ENCODE assay signal across 21 cellular contexts in the genomic region with DNA sequence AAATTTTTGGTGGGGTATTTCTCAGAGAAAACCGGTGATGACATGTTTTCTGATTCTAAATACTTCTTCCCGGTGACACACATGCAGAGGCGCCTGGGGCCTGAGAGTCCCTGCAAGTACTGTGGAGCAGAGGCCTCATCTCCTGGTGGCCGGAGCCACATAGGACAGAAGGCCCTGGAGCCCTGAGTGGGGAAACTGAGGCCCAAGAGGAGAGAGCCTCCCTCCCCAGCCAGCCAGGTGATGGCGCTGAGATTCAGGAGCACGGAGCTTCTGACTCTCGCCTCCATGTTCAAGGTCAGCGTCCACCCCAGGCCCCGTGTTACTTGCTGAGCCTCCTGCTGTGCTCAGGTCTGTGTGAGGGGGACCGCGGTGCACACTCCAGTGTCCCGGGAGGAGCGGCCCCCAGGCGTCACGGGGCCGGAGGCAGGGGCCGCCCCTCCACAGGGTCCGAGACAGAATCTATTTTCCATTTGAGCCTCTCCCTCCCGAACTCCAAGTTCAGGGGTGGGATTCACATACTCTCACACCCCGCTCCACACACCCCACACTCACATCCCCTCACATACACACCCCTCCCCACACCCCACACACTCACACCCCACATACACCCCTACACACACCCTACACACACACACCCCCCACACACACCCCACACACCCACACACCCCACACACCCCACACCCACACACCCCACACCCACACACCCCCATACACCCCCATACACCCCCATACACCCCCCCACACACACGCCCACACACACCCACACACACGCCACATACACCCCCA. TPM values are rescaled to one million over a fixed set of nuclear protein-coding genes. Genes with fewer than 3 reads are reported as not detected.
A peak's percentile ranks its signal among the peaks of the same experiment; 100 is the strongest.
DNase-seq lines count a peak whose midpoint lies in the region; ATAC-seq and TF ChIP-seq lines count a peak whose summit lies in the region.
"Had no signal": no experiment of that assay in that cellular context is flagged by ENCODE, and none has a peak within 500 bp of the region (broad histone marks: within the 10 kb centered on the region; RNA-seq: fewer than 3 reads in every experiment).

No MANE protein-coding gene starts in this region.

- intact Hi-C loops in left ventricle myocardium inferior (cut with micrococcal nuclease), result no loop called here
- intact Hi-C loops in psoas muscle (cut with DNase I), result no loop called here

- no peaks in the 10 kb centered on the region for H3K27me3 ChIP-seq in BE2C
- no peaks in the 10 kb centered on the region for H3K27me3 ChIP-seq in left ventricle myocardium inferior (ENCODE audit: low read depth)
- H3K27me3 ChIP-seq in psoas muscle (ENCODE audit: insufficient read depth in 3 of 3, low read length in 2 of 3), result no peaks in the 10 kb centered on the region
- no peaks in the 10 kb centered on the region for H3K27me3 ChIP-seq in MG63
- H3K27me3 ChIP-seq: esophagus squamous epithelium, heart right ventricle had no signal

- H3K4me3 ChIP-seq in BE2C (ENCODE audit: low read depth, low read length) (no peak overlapping the region), left ventricle myocardium inferior (no peak overlapping the region), psoas muscle (no peak overlapping the region), MG63 (no peak overlapping the region)
- H3K4me3 ChIP-seq: esophagus squamous epithelium, GM12878, heart right ventricle had no signal

- DNase-seq in BE2C (peak; percentile 9), left ventricle myocardium inferior (peak; percentile 13), psoas muscle (peak; percentile 7 to 44), NK-92 (lab: John Stamatoyannopoulos, UW; ENCODE audit: unreplicated experiment) (no peak), MV-4-11 (lab: John Stamatoyannopoulos, UW) (no peak), MG63 (no peak), NCI-H2081 treated with DMSO at 0.1 percent for 48 hours (lab: John Stamatoyannopoulos, UW) (no peak)
- DNase-seq: activated naive CD4-positive, alpha-beta T cell; Calu3; esophagus squamous epithelium; Karpas-422; kidney glomerular epithelial cell; NCI-H1417; NCI-H226; NK-92 treated with Interleukin-12 subunit alpha and Interleukin-12 subunit beta, amount 100 ng/mL, for 24 hours; SHP77; T-helper 2 cell had no signal

- H3K27ac ChIP-seq in VCaP (peak overlapping the region; percentile 18; the same call in 1 of the 2 replicates), left ventricle myocardium inferior (replicated peaks) (peak overlapping the region; percentile 76), psoas muscle (no peak overlapping the region)

- ATAC-seq in psoas muscle, result no peak
- ATAC-seq: activated CD4-positive, CD25-positive, alpha-beta regulatory T cell treated with anti-CD3 and anti-CD28 coated beads, Interleukin-2, amount 50 U/mL, for 24 hours; GM12878 had no signal

- H3K36me3 ChIP-seq in BE2C, result peaks cover 6% of the 10 kb centered on the region
- H3K36me3 ChIP-seq in left ventricle myocardium inferior, result no peaks in the 10 kb centered on the region
- no peaks in the 10 kb centered on the region for H3K36me3 ChIP-seq in psoas muscle (ENCODE audit: insufficient read depth in 1 of 2, low read depth in 1 of 2)
- peaks cover 4% of the 10 kb centered on the region; the same call in 1 of the 2 replicates for H3K36me3 ChIP-seq in MG63
- H3K36me3 ChIP-seq: esophagus squamous epithelium, heart right ventricle had no signal

- 90 to 93% (median 93%) methylated on average over 20 of the region's 22 CpGs for WGBS in psoas muscle, 3 donors

- H3K4me1 ChIP-seq in BE2C (peaks cover 55% of the 10 kb centered on the region), left ventricle myocardium inferior (peaks cover 39% of the 10 kb centered on the region), psoas muscle (no peaks in the 10 kb centered on the region)

- no peaks in the 10 kb centered on the region for H3K9me3 ChIP-seq in BE2C
- no peaks in the 10 kb centered on the region for H3K9me3 ChIP-seq in left ventricle myocardium inferior (replicated peaks)
- no peaks in the 10 kb centered on the region for H3K9me3 ChIP-seq in psoas muscle
- no peaks in the 10 kb centered on the region for H3K9me3 ChIP-seq in MG63
- H3K9me3 ChIP-seq: esophagus squamous epithelium, heart right ventricle had no signal

- TF ChIP-seq CTCF in BE2C (IDR thresholded peaks at IDR 0.05; ENCODE audit: low read depth, low read length) (no peak), VCaP (conservative IDR thresholded peaks at IDR 0.05) (0 out of 2 replicates have a peak, but pooled peaks have one; percentile 14), left ventricle myocardium inferior (IDR thresholded peaks at IDR 0.05; ENCODE audit: borderline replicate concordance) (no peak), psoas muscle (IDR thresholded peaks at IDR 0.05) (no peak)

RNA-seq across cellular contexts. Expression of a gene that starts 43.8 kb away (rescaled TPM):
- polyA plus RNA-seq in BE2C (2012; ENCODE audit: insufficient read depth, insufficient read length, low read depth), result 105 TPM
- total RNA-seq in left ventricle myocardium inferior (70.7 TPM), psoas muscle (10 to 100 TPM; 26.3 to 58.0 (median 32.5) TPM)
- 10 to 100 TPM; 20.2 to 69.2 (median 26.7) TPM for polyA plus RNA-seq in psoas muscle
- total RNA-seq in MG63 (2014; rRNA removed; shearing (Covaris generic); ENCODE audit: low replicate concordance), result 27.8 and 55.6 TPM in 2 replicates

Comparison
In these comparisons a context has a peak if more than half of its experiments do, and no peak if none do; other contexts are left out.
1. DNase-seq: peak in BE2C (single experiment), left ventricle myocardium inferior (single experiment) and psoas muscle (2 of 2); none in NK-92 (single experiment), MV-4-11 (single experiment), MG63 (single experiment) and NCI-H2081 treated with DMSO at 0.1 percent for 48 hours (single experiment).